In genomic region chr3:140463401-140463800, GRCh38 we compare ENCODE assay signal across 31 cellular contexts.
"Had no signal": no experiment of that assay in that cellular context is flagged by ENCODE, and none has a peak within 500 bp of the region (broad histone marks: within the 10 kb centered on the region; RNA-seq: fewer than 3 reads in every experiment).

No MANE protein-coding gene starts in this region.

- H3K4me3 Mint-ChIP-seq: activated CD4-positive, alpha-beta T cell treated with anti-CD3 and anti-CD28 coated beads, Interleukin-2, amount 10 ng/mL, durations not matched to agents 24 days and 14 days; activated CD8-positive, alpha-beta T cell treated with anti-CD3 and anti-CD28 coated beads for 36 hours; activated naive CD8-positive, alpha-beta T cell treated with anti-CD3 and anti-CD28 coated beads for 36 hours; activated T-cell treated with anti-CD3 and anti-CD28 coated beads, Interleukin-2, amount 50 U/mL, for 72 hours; activated T-helper 17 cell treated with anti-CD3 and anti-CD28 coated beads, Interleukin-2, amount 50 U/mL, for 72 hours; T-helper 1 cell treated with Interleukin-12 subunit alpha and Interleukin-12 subunit beta and Interleukin-4 antibody, amounts not matched to agents 30 μg/mL and 1 μg/mL, for 36 hours had no signal

- H3K36me3 ChIP-seq: brain microvascular endothelial cell, SJCRH30 had no signal

- H3K27me3 ChIP-seq: brain microvascular endothelial cell, SJCRH30 had no signal

- H3K4me1 ChIP-seq: SJCRH30 had no signal

- H3K27ac ChIP-seq: brain microvascular endothelial cell, PC-9, RWPE1, SJCRH30, SK-N-MC had no signal

- ATAC-seq: activated CD8-positive, alpha-beta T cell treated with anti-CD3 and anti-CD28 coated beads for 36 hours; activated T-cell treated with anti-CD3 and anti-CD28 coated beads, Interleukin-2, amount 50 U/mL, for 72 hours; activated T-helper 17 cell treated with anti-CD3 and anti-CD28 coated beads, Interleukin-2, amount 50 U/mL, for 72 hours had no signal

- H3K27ac Mint-ChIP-seq: activated CD4-positive, alpha-beta T cell treated with anti-CD3 and anti-CD28 coated beads, Interleukin-2, amount 10 ng/mL, durations not matched to agents 24 days and 14 days; activated CD8-positive, alpha-beta T cell treated with anti-CD3 and anti-CD28 coated beads for 36 hours; activated naive CD8-positive, alpha-beta T cell treated with anti-CD3 and anti-CD28 coated beads for 36 hours; activated T-cell treated with anti-CD3 and anti-CD28 coated beads, Interleukin-2, amount 50 U/mL, for 72 hours; activated T-helper 17 cell treated with anti-CD3 and anti-CD28 coated beads, Interleukin-2, amount 50 U/mL, for 72 hours; T-helper 1 cell treated with Interleukin-12 subunit alpha and Interleukin-12 subunit beta and Interleukin-4 antibody, amounts not matched to agents 30 μg/mL and 1 μg/mL, for 36 hours had no signal

- DNase-seq: activated CD4-positive, alpha-beta T cell treated with anti-CD3 and anti-CD28 coated beads, Interleukin-2, amount 10 ng/mL, durations not matched to agents 24 days and 14 days; activated CD4-positive, alpha-beta T cell treated with anti-CD3 and anti-CD28 coated beads, Interleukin-2, amount 50 U/mL, for 4 hours; activated CD8-positive, alpha-beta T cell treated with anti-CD3 and anti-CD28 coated beads for 36 hours; activated effector memory CD4-positive, alpha-beta T cell treated with anti-CD3 and anti-CD28 coated beads, Interleukin-2, amount 50 U/mL, for 16 hours; activated naive CD4-positive, alpha-beta T cell; activated naive CD4-positive, alpha-beta T cell treated with anti-CD3 and anti-CD28 coated beads, Interleukin-2, amount 50 U/mL, for 16 hours; activated naive CD8-positive, alpha-beta T cell treated with anti-CD3 and anti-CD28 coated beads for 36 hours; activated T-cell treated with anti-CD3 and anti-CD28 coated beads, Interleukin-2, amount 50 U/mL, for 1 hour; activated T-cell treated with anti-CD3 and anti-CD28 coated beads, Interleukin-2, amount 50 U/mL, for 72 hours; amniotic stem cell; aorta; brain microvascular endothelial cell; Kasumi-1; KG1; MM.1S; MV-4-11; NCI-H1092; NCI-H1436 treated with DMSO at 0.1 percent for 48 hours; NCI-H1694 treated with DMSO at 0.1 percent for 48 hours; NCI-H2029; NCI-H345; NCI-H524 treated with DMSO at 0.1 percent for 48 hours; NCI-H748 treated with DMSO at 0.1 percent for 48 hours; NK-92 treated with Interleukin-12 subunit alpha and Interleukin-12 subunit beta, amount 100 ng/mL, for 24 hours; PC-9; SHP77; SJCRH30 had no signal

- H3K4me3 ChIP-seq: PC-9, SJCRH30, SK-N-MC had no signal

- H2AFZ ChIP-seq: PC-9 had no signal

- H3K9me3 ChIP-seq: SJCRH30 had no signal

- H3K4me2 ChIP-seq: PC-9 had no signal

- H3K36me3 Mint-ChIP-seq: activated naive CD8-positive, alpha-beta T cell treated with anti-CD3 and anti-CD28 coated beads for 36 hours had no signal
